13 cellular contexts compared by ENCODE assay signal in the genomic region with DNA sequence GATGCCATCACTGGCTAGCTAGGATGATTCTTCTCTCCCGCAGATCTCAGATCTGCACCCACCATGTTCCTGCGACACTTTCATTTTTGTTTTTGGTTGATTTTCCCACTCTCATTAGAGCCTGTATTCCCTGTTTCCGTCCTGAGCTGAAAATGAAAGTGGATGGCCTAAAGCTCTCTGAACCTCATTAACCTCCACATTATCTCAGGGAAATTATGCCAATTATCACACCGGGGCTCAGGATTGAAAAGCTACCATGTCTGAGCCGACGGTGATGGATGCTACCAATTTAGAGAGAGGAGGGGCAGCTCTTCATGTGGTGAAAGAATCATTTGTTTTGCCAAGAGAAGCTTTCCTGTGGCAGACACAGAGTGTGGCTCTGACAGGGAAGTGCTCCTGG.
A peak's percentile ranks its signal among the peaks of the same experiment; 100 is the strongest.
DNase-seq lines count a peak whose midpoint lies in the region; ATAC-seq and TF ChIP-seq lines count a peak whose summit lies in the region.
"Had no signal": no experiment of that assay in that cellular context is flagged by ENCODE, and none has a peak within 500 bp of the region (broad histone marks: within the 10 kb centered on the region; RNA-seq: fewer than 3 reads in every experiment).

No MANE protein-coding gene starts in this region.

- no peak overlapping the region for H3K27ac Mint-ChIP-seq in CD8-positive, alpha-beta T cell
- H3K27ac Mint-ChIP-seq: activated CD4-positive, alpha-beta memory T cell treated with anti-CD3 and anti-CD28 coated beads for 36 hours; CD4-positive, CD25-positive, alpha-beta regulatory T cell had no signal

- POLR2A ChIA-PET in CD8-positive, alpha-beta T cell (lab: Charles Lee): no interaction called here

- no peak overlapping the region for H3K9ac ChIP-seq in rectal smooth muscle tissue (ENCODE audit: low read length)

- no peak overlapping the region for H3K27ac ChIP-seq in rectal smooth muscle tissue (ENCODE audit: low read depth, low read length)
- H3K27ac ChIP-seq in CD8-positive, alpha-beta T cell (ENCODE audit: low read depth, low read length): no peak overlapping the region
- H3K27ac ChIP-seq: uterus had no signal

- H3K4me3 Mint-ChIP-seq in CD8-positive, alpha-beta T cell: no peak overlapping the region
- H3K4me3 Mint-ChIP-seq: activated CD4-positive, alpha-beta memory T cell treated with anti-CD3 and anti-CD28 coated beads for 36 hours; CD4-positive, CD25-positive, alpha-beta regulatory T cell had no signal

- CTCF ChIA-PET in CD8-positive, alpha-beta T cell (lab: Charles Lee): no interaction called here

- intact Hi-C loops in CD8-positive, alpha-beta T cell (cut with DNase I, micrococcal nuclease): no loop called here

- no peaks in the 10 kb centered on the region for H3K4me1 Mint-ChIP-seq in CD8-positive, alpha-beta T cell (ENCODE audit: low read depth)
- H3K4me1 Mint-ChIP-seq: CD4-positive, CD25-positive, alpha-beta regulatory T cell had no signal

- no peaks in the 10 kb centered on the region for H3K36me3 ChIP-seq in rectal smooth muscle tissue (ENCODE audit: control insufficient read depth, insufficient read depth, low read length)
- H3K36me3 ChIP-seq in CD8-positive, alpha-beta T cell (ENCODE audit: insufficient read depth, low read length): no peaks in the 10 kb centered on the region
- H3K36me3 ChIP-seq: uterus had no signal

- TF ChIP-seq CTCF in foreskin fibroblast (IDR thresholded peaks at IDR 0.05; ENCODE audit: low read depth, low read length): no peak
- TF ChIP-seq CTCF in CD8-positive, alpha-beta T cell (IDR thresholded peaks at IDR 0.05): no peak

- H3K4me1 ChIP-seq in rectal smooth muscle tissue (ENCODE audit: control insufficient read depth, insufficient read depth, low read length): no peaks in the 10 kb centered on the region
- H3K4me1 ChIP-seq in CD8-positive, alpha-beta T cell (ENCODE audit: insufficient read depth, low read length): no peaks in the 10 kb centered on the region
- H3K4me1 ChIP-seq: uterus had no signal

- peak; percentile 53 for DNase-seq in ELF-1 (ENCODE audit: low read depth, low spot score)
- DNase-seq in NCI-H748 (lab: John Stamatoyannopoulos, UW; ENCODE audit: unreplicated experiment): peak; percentile 87
- no peak for DNase-seq in foreskin fibroblast
- no peak for DNase-seq in NOMO-1 treated with dmso at 0.1 percent for 144 hours (lab: John Stamatoyannopoulos, UW; ENCODE audit: unreplicated experiment)
- DNase-seq in NCI-H526 (lab: John Stamatoyannopoulos, UW): no peak
- no peak for DNase-seq in CD8-positive, alpha-beta T cell
- DNase-seq: activated CD4-positive, alpha-beta memory T cell treated with anti-CD3 and anti-CD28 coated beads for 36 hours; CD4-positive, CD25-positive, alpha-beta regulatory T cell; GDM1; NCI-H524 treated with DMSO at 0.1 percent for 48 hours; stimulated activated CD4-positive, alpha-beta T cell treated with anti-CD3 and anti-CD28 coated beads, Interleukin-4, amount 100 ng/mL, for 1 hour; uterus had no signal

- no peaks in the 10 kb centered on the region for H3K27me3 Mint-ChIP-seq in CD8-positive, alpha-beta T cell (ENCODE audit: low read depth)
- H3K27me3 Mint-ChIP-seq: activated CD4-positive, alpha-beta memory T cell treated with anti-CD3 and anti-CD28 coated beads for 36 hours; CD4-positive, CD25-positive, alpha-beta regulatory T cell had no signal

- H3K9me3 ChIP-seq in CD8-positive, alpha-beta T cell (ENCODE audit: low read length): no peaks in the 10 kb centered on the region

- H3K9me3 Mint-ChIP-seq in CD8-positive, alpha-beta T cell: peaks cover 5% of the 10 kb centered on the region

- no peaks in the 10 kb centered on the region for H3K27me3 ChIP-seq in rectal smooth muscle tissue (ENCODE audit: control insufficient read depth, insufficient read depth, low read length)
- H3K27me3 ChIP-seq in CD8-positive, alpha-beta T cell (ENCODE audit: insufficient read depth, low read length): no peaks in the 10 kb centered on the region
- H3K27me3 ChIP-seq: uterus had no signal

- H3K4me3 ChIP-seq in foreskin fibroblast (ENCODE audit: low read depth in 1 of 2, low read length in 2 of 2) (peak overlapping the region; percentile 21 to 26), rectal smooth muscle tissue (ENCODE audit: low read length) (peak overlapping the region; percentile 13)
- no peak overlapping the region for H3K4me3 ChIP-seq in CD8-positive, alpha-beta T cell (ENCODE audit: low read depth, low read length)

- no peak for ATAC-seq in CD8-positive, alpha-beta T cell

- H3K36me3 Mint-ChIP-seq in CD8-positive, alpha-beta T cell: no peaks in the 10 kb centered on the region
- H3K36me3 Mint-ChIP-seq: activated CD4-positive, alpha-beta memory T cell treated with anti-CD3 and anti-CD28 coated beads for 36 hours; CD4-positive, CD25-positive, alpha-beta regulatory T cell had no signal

Comparison
In these comparisons a context has a peak if more than half of its experiments do, and no peak if none do; other contexts are left out.
1. DNase-seq: peak in ELF-1 (single experiment) and NCI-H748 (single experiment); none in foreskin fibroblast (0 of 2), NOMO-1 treated with dmso at 0.1 percent for 144 hours (single experiment), NCI-H526 (0 of 2) and CD8-positive, alpha-beta T cell (0 of 7).